ENCODE assay signal across 22 cellular contexts in the genomic region with DNA sequence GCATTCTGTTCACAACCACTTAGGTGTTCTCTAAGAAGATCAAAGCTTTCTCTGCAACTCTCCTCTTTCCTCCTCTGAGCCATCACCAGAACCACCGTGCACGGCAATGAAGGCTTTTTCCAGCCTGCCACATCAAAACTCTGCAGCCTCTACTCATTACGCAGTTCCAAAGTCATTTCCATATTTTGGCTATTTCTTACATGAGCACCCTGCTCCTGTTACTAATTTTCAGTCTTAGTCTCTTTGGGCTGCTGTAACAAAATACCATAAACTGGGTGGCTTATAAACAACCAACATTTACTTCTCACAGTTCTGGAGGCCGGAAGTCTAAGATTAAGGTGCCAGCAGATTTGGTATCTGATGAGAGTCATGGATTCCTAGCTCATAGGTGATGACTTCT.
"Had no signal": no experiment of that assay in that cellular context is flagged by ENCODE, and none has a peak within 500 bp of the region (broad histone marks: within the 10 kb centered on the region; RNA-seq: fewer than 3 reads in every experiment).

No MANE protein-coding gene starts in this region.

- H3K4me1 ChIP-seq: gastrocnemius medialis, heart right ventricle, left lung, lower lobe of right lung had no signal

- FAIRE-seq: colon, endothelial cell of umbilical vein, islet of Langerhans had no signal

- H3K27ac ChIP-seq: coronary artery, dorsolateral prefrontal cortex, esophagus squamous epithelium, gastrocnemius medialis, heart right ventricle, left lung, lower lobe of right lung had no signal

- H3K9me3 ChIP-seq: esophagus squamous epithelium, gastrocnemius medialis, left lung, lower lobe of right lung, mucosa of descending colon had no signal

- ATAC-seq: gastrocnemius medialis, left cardiac atrium, left lung, left ventricle myocardium superior, lower lobe of right lung, mucosa of descending colon had no signal

- H3K36me3 ChIP-seq: esophagus squamous epithelium, gastrocnemius medialis, heart right ventricle, left lung, lower lobe of right lung had no signal

- DNase-seq: dermis blood vessel endothelial cell; dorsolateral prefrontal cortex; effector CD4-positive, alpha-beta T cell; effector memory CD4-positive, alpha-beta T cell; esophagus squamous epithelium; foreskin melanocyte; gastrocnemius medialis; glutamatergic neuron; head of caudate nucleus; heart right ventricle; hippocampal formation; left cardiac atrium; left lung; left ventricle myocardium superior; lower lobe of right lung; mesenchymal stem cell; mucosa of descending colon; naive B cell had no signal

- H3K27me3 ChIP-seq: esophagus squamous epithelium, left lung had no signal

- H3K4me3 ChIP-seq: coronary artery, dorsolateral prefrontal cortex, esophagus squamous epithelium, gastrocnemius medialis, heart right ventricle, left lung, lower lobe of right lung, mucosa of descending colon had no signal
